13 cellular contexts compared by ENCODE assay signal in genomic region chr18:55097406-55098170, GRCh38.
DNase-seq lines count a peak whose midpoint lies in the region; ATAC-seq and TF ChIP-seq lines count a peak whose summit lies in the region.
"Had no signal": no experiment of that assay in that cellular context is flagged by ENCODE, and none has a peak within 500 bp of the region (broad histone marks: within the 10 kb centered on the region; RNA-seq: fewer than 3 reads in every experiment).

No MANE protein-coding gene starts in this region.

- H3K9me3 ChIP-seq in fibroblast of lung (ENCODE audit: control insufficient read depth, insufficient read depth, low read depth, low read length) (no peaks in the 10 kb centered on the region), T-helper 17 cell (ENCODE audit: control insufficient read depth, low read length, poor library complexity, severe bottlenecking) (no peaks in the 10 kb centered on the region)

- no peaks in the 10 kb centered on the region for H3K27me3 Mint-ChIP-seq in T-helper 17 cell

- DNase-seq in HCEC 1CT = peak; percentile 24
- DNase-seq in NCI-H510A (lab: John Stamatoyannopoulos, UW) = peak; percentile 88
- peak; percentile 11 to 86 for DNase-seq in fibroblast of lung (ENCODE audit: low read depth in 2 of 2)
- peak; percentile 26 for DNase-seq in retinal pigment epithelial cell (ENCODE audit: low read depth)
- DNase-seq in stimulated activated naive CD4-positive, alpha-beta T cell treated with Interleukin-2 at 50 U/mL for 16 hours (lab: John Stamatoyannopoulos, UW) = no peak
- DNase-seq in T-helper 17 cell = no peak
- DNase-seq: activated T-cell treated with anti-CD3 and anti-CD28 coated beads, Interleukin-2, amount 50 U/mL, for 4 hours; DND-41; hippocampal formation; T-helper 9 cell had no signal

- no peaks in the 10 kb centered on the region for H4K20me1 ChIP-seq in fibroblast of lung (ENCODE audit: control insufficient read depth, extremely low read depth, insufficient read depth, low read length)

- H3K4me3 Mint-ChIP-seq in T-helper 17 cell = no peak overlapping the region
- H3K4me3 Mint-ChIP-seq: activated T-cell treated with anti-CD3 and anti-CD28 coated beads, Interleukin-2, amount 50 U/mL, for 4 hours had no signal

- H3K4me1 Mint-ChIP-seq in T-helper 17 cell = no peaks in the 10 kb centered on the region

- H3K4me2 ChIP-seq in fibroblast of lung (ENCODE audit: extremely low read depth, insufficient read depth, low read length) = no peak overlapping the region

- no peak overlapping the region for H2AFZ ChIP-seq in fibroblast of lung (ENCODE audit: low read length)

- no peak overlapping the region for H3K27ac ChIP-seq in fibroblast of lung (ENCODE audit: insufficient read depth, low read length)
- H3K27ac ChIP-seq: coronary artery had no signal

- H3K4me3 ChIP-seq in fibroblast of lung (replicated peaks in 1 of 4; ENCODE audit: control extremely low read depth in 1 of 4, insufficient read depth in 1 of 4, low read depth in 3 of 4, low read length in 4 of 4) = no peak overlapping the region
- no peak overlapping the region for H3K4me3 ChIP-seq in retinal pigment epithelial cell (ENCODE audit: low read length)
- H3K4me3 ChIP-seq: coronary artery had no signal

- no peak for ATAC-seq in GM19452 (IDR thresholded peaks at IDR 0.05; ENCODE audit: unreplicated experiment)
- ATAC-seq in HG02852 (IDR thresholded peaks at IDR 0.05; ENCODE audit: unreplicated experiment) = no peak
- ATAC-seq in T-helper 17 cell = no peak
- ATAC-seq: activated T-cell treated with anti-CD3 and anti-CD28 coated beads, Interleukin-2, amount 50 U/mL, for 4 hours had no signal

- no peak for TF ChIP-seq CTCF in fibroblast of lung (conservative IDR thresholded peaks at IDR 0.05 in 1 of 2, IDR thresholded peaks at IDR 0.05 in 1 of 2; ENCODE audit: low read depth in 1 of 2, low read length in 2 of 2)
- TF ChIP-seq CTCF in retinal pigment epithelial cell (conservative IDR thresholded peaks at IDR 0.05; ENCODE audit: low read depth, low read length) = no peak

- H3K36me3 ChIP-seq in fibroblast of lung (ENCODE audit: control insufficient read depth, insufficient read depth, low read length) = no peaks in the 10 kb centered on the region

- no peak overlapping the region for H3K9ac ChIP-seq in fibroblast of lung (ENCODE audit: insufficient read depth, low read length)

- no peak overlapping the region for H3K27ac Mint-ChIP-seq in T-helper 17 cell

- no peaks in the 10 kb centered on the region for H3K36me3 Mint-ChIP-seq in T-helper 17 cell (ENCODE audit: low read depth)

- H3K27me3 ChIP-seq in fibroblast of lung (ENCODE audit: control insufficient read depth, insufficient read depth, low read length) = no peaks in the 10 kb centered on the region

- H3K4me1 ChIP-seq in fibroblast of lung (ENCODE audit: control insufficient read depth, extremely low read depth, insufficient read depth, low read length) = peaks cover 2% of the 10 kb centered on the region

- H3K79me2 ChIP-seq in fibroblast of lung (ENCODE audit: control insufficient read depth, insufficient read depth, low read length) = no peaks in the 10 kb centered on the region

Comparison
In these comparisons a context has a peak if more than half of its experiments do, and no peak if none do; other contexts are left out.
1. DNase-seq: peak in HCEC 1CT (single experiment), NCI-H510A (single experiment), fibroblast of lung (2 of 2) and retinal pigment epithelial cell (single experiment); none in stimulated activated naive CD4-positive, alpha-beta T cell treated with Interleukin-2 at 50 U/mL for 16 hours (single experiment) and T-helper 17 cell (0 of 3).